In genomic region chr2:43132523-43133301, GRCh38 we compare ENCODE assay signal across 10 cellular contexts.
DNase-seq lines count a peak whose midpoint lies in the region; ATAC-seq and TF ChIP-seq lines count a peak whose summit lies in the region.
"Had no signal": no experiment of that assay in that cellular context is flagged by ENCODE, and none has a peak within 500 bp of the region (broad histone marks: within the 10 kb centered on the region; RNA-seq: fewer than 3 reads in every experiment).

No MANE protein-coding gene starts in this region.

- peaks cover 88 to 95% of the 10 kb centered on the region in 2 donors for H3K4me1 Mint-ChIP-seq in natural killer cell

- H3K9me3 ChIP-seq in adrenal gland (replicated peaks in 1 of 3) (no peaks in the 10 kb centered on the region), gastroesophageal sphincter (no peaks in the 10 kb centered on the region)

- H3K4me3 Mint-ChIP-seq in natural killer cell: peak overlapping the region; percentile 40

- DNase-seq in GDM1 (lab: John Stamatoyannopoulos, UW) (peak; percentile 74), NOMO-1 treated with dmso at 0.1 percent for 144 hours (lab: John Stamatoyannopoulos, UW; ENCODE audit: unreplicated experiment) (peak; percentile 84), adrenal gland (peak in 1 of 7 donors; percentile 17), natural killer cell (no peak), NCI-H1436 (lab: John Stamatoyannopoulos, UW) (no peak), NCI-H510A treated with DMSO at 0.1 percent for 48 hours (lab: John Stamatoyannopoulos, UW) (no peak)
- DNase-seq: GM23248, IMR-90 had no signal

- intact Hi-C loops in adrenal gland (cut with DNase I) (loop anchor here (5.0 to 10.0 kb wide), 2 partner anchors 92 to 95 kb away; partner anchors contain the start of gene ZFP36L2 (in 2 of the 2)), natural killer cell (cut with micrococcal nuclease) (no loop called here)

- H3K27ac ChIP-seq in adrenal gland (peak overlapping the region in 3 of 5 donors; percentile 42 to 88 (median 74)), gastroesophageal sphincter (peak overlapping the region in 2 of 4 donors; percentile 66 to 76)
- H3K27ac ChIP-seq: GM23248 had no signal

- H3K4me3 ChIP-seq in adrenal gland (no peak overlapping the region), gastroesophageal sphincter (no peak overlapping the region)
- H3K4me3 ChIP-seq: GM23248 had no signal

- H3K27me3 ChIP-seq in adrenal gland: no peaks in the 10 kb centered on the region
- H3K27me3 ChIP-seq in gastroesophageal sphincter: no peaks in the 10 kb centered on the region

- H3K36me3 Mint-ChIP-seq in natural killer cell: no peaks in the 10 kb centered on the region

- H3K9me3 Mint-ChIP-seq in natural killer cell: no peaks in the 10 kb centered on the region

- H3K4me1 ChIP-seq in adrenal gland (replicated peaks in 1 of 2) (peaks cover 10 to 49% of the 10 kb centered on the region in 2 donors), gastroesophageal sphincter (peaks cover 0 to 66% (median 12%) of the 10 kb centered on the region in 3 donors)

- no peak for TF ChIP-seq CTCF in adrenal gland (IDR thresholded peaks at IDR 0.05)
- no peak for TF ChIP-seq CTCF in natural killer cell (IDR thresholded peaks at IDR 0.05)
- TF ChIP-seq CTCF in gastroesophageal sphincter (IDR thresholded peaks at IDR 0.05): no peak

- 80 to 100% (median 84%) methylated on average over 2 to 17 of the region's 17 CpGs for WGBS in adrenal gland, 4 donors
- WGBS in gastroesophageal sphincter (ENCODE audit: low coverage in 1 of 2), 2 donors: 74% methylated on average over 7 of the region's 17 CpGs; no CpG with 5 or more reads in 1 of the 2 donors

- H3K36me3 ChIP-seq in adrenal gland (replicated peaks in 1 of 2) (no peaks in the 10 kb centered on the region), gastroesophageal sphincter (no peaks in the 10 kb centered on the region)

- TF ChIP-seq EP300 in gastroesophageal sphincter (IDR thresholded peaks at IDR 0.05): no peak

- TF ChIP-seq POLR2A in adrenal gland (IDR thresholded peaks at IDR 0.05): no peak
- TF ChIP-seq POLR2A in gastroesophageal sphincter (IDR thresholded peaks at IDR 0.05): no peak

- peak overlapping the region; percentile 87 to 96 for H3K27ac Mint-ChIP-seq in natural killer cell

- no peaks in the 10 kb centered on the region for H3K27me3 Mint-ChIP-seq in natural killer cell (ENCODE audit: low read depth in 2 of 2)

- ATAC-seq in natural killer cell (no peak), GM21390 (IDR thresholded peaks at IDR 0.05; ENCODE audit: unreplicated experiment) (no peak), gastroesophageal sphincter (no peak)

Comparison
In these comparisons a context has a peak if more than half of its experiments do, and no peak if none do; other contexts are left out.
1. DNase-seq: peak in GDM1 (single experiment) and NOMO-1 treated with dmso at 0.1 percent for 144 hours (single experiment); none in natural killer cell (single experiment), NCI-H1436 (single experiment) and NCI-H510A treated with DMSO at 0.1 percent for 48 hours (single experiment).